ENCODE assay signal across 10 cellular contexts in genomic region chr15:64224508-64224907, GRCh38.
DNase-seq lines count a peak whose midpoint lies in the region; ATAC-seq and TF ChIP-seq lines count a peak whose summit lies in the region.
"Had no signal": no experiment of that assay in that cellular context is flagged by ENCODE, and none has a peak within 500 bp of the region (broad histone marks: within the 10 kb centered on the region; RNA-seq: fewer than 3 reads in every experiment).

No MANE protein-coding gene starts in this region.

- no peaks in the 10 kb centered on the region for H3K4me1 ChIP-seq in CD8-positive, alpha-beta memory T cell (ENCODE audit: insufficient read depth, low read length)
- peaks cover 6% of the 10 kb centered on the region for H3K4me1 ChIP-seq in mucosa of descending colon (ENCODE audit: low read depth)
- H3K4me1 ChIP-seq: parathyroid adenoma had no signal

- H3K27ac Mint-ChIP-seq in CD8-positive, alpha-beta memory T cell, result peak overlapping the region in 1 of 8 donors; percentile 86

- H3K36me3 ChIP-seq in CD8-positive, alpha-beta memory T cell (ENCODE audit: insufficient read depth, low read length), result no peaks in the 10 kb centered on the region
- no peaks in the 10 kb centered on the region for H3K36me3 ChIP-seq in mucosa of descending colon (ENCODE audit: low read depth)

- intact Hi-C loops in mucosa of descending colon (cut with DNase I, micrococcal nuclease), result no loop called here

- H3K4me3 Mint-ChIP-seq in CD8-positive, alpha-beta memory T cell, result no peak overlapping the region

- no peak for TF ChIP-seq CTCF in mucosa of descending colon (IDR thresholded peaks at IDR 0.05)

- CTCF ChIA-PET in CD8-positive, alpha-beta memory T cell (lab: Charles Lee), result no interaction called here

- H3K9me3 Mint-ChIP-seq in CD8-positive, alpha-beta memory T cell, result peaks cover 0 to 3% (median 0%) of the 10 kb centered on the region in 5 donors

- DNase-seq in CD8-positive, alpha-beta memory T cell, result no peak
- DNase-seq in NCI-H1417 (lab: John Stamatoyannopoulos, UW), result peak in 2 of 3 experiments; percentile 41 to 87
- DNase-seq in cerebellum (ENCODE audit: low spot score), result peak; percentile 7
- peak in 1 of 3 donors; percentile 65 for DNase-seq in mucosa of descending colon
- no peak for DNase-seq in central memory CD4-positive, alpha-beta T cell
- no peak for DNase-seq in RPMI8226
- DNase-seq: activated naive CD4-positive, alpha-beta T cell treated with Interleukin-2 at 50 U/mL for 16 hours had no signal

- no peaks in the 10 kb centered on the region for H3K27me3 Mint-ChIP-seq in CD8-positive, alpha-beta memory T cell

- H3K27ac ChIP-seq in CD8-positive, alpha-beta memory T cell (ENCODE audit: low read depth, low read length), result peak overlapping the region; percentile 21
- H3K27ac ChIP-seq: parathyroid adenoma had no signal

- no peaks in the 10 kb centered on the region for H3K9me3 ChIP-seq in CD8-positive, alpha-beta memory T cell (ENCODE audit: low read length)
- H3K9me3 ChIP-seq in mucosa of descending colon, result no peaks in the 10 kb centered on the region

- no peak overlapping the region for H3K4me3 ChIP-seq in CD8-positive, alpha-beta memory T cell (ENCODE audit: low read length)
- H3K4me3 ChIP-seq in mucosa of descending colon, result no peak overlapping the region

- POLR2A ChIA-PET in CD8-positive, alpha-beta memory T cell (lab: Charles Lee), result no interaction called here

- H3K27me3 ChIP-seq in CD8-positive, alpha-beta memory T cell (ENCODE audit: insufficient read depth, low read length, poor library complexity, severe bottlenecking), result no peaks in the 10 kb centered on the region

- peaks cover 5 to 15% (median 9%) of the 10 kb centered on the region in 3 donors for H3K4me1 Mint-ChIP-seq in CD8-positive, alpha-beta memory T cell

- peaks cover 5 to 15% (median 8%) of the 10 kb centered on the region in 3 donors for H3K36me3 Mint-ChIP-seq in CD8-positive, alpha-beta memory T cell

- peak; percentile 60 for ATAC-seq in mucosa of descending colon
- no peak for ATAC-seq in HG02884 (IDR thresholded peaks at IDR 0.05; ENCODE audit: unreplicated experiment)
- no peak for ATAC-seq in HG02885 (IDR thresholded peaks at IDR 0.05; ENCODE audit: poor library complexity, unreplicated experiment)

Comparison
In these comparisons a context has a peak if more than half of its experiments do, and no peak if none do; other contexts are left out.
1. DNase-seq: peak in NCI-H1417 (2 of 3) and cerebellum (single experiment); none in CD8-positive, alpha-beta memory T cell (0 of 5), central memory CD4-positive, alpha-beta T cell (single experiment) and RPMI8226 (single experiment).